ENCODE assay signal across 16 cellular contexts in the genomic region with DNA sequence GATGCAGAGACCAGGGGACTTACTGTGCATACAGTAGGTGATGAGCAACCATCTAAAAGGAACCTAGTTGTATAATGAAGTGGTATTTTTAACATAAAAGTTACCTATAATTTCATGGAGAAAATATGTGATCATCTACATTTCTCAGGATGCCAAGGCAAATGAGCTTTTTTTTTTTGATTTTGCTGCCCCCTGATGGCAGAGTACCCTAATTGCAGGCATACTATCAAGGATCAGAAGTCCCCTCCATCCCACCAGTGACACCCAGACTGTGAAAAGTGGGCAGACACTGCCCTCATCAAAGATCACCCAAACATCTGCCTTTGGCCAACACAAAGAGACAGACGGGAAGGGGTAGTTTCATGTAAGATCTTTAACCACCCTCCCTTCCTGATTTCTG. TPM values are rescaled to one million over a fixed set of nuclear protein-coding genes. Genes with fewer than 3 reads are reported as not detected.
DNase-seq lines count a peak whose midpoint lies in the region; ATAC-seq and TF ChIP-seq lines count a peak whose summit lies in the region.
"Had no signal": no experiment of that assay in that cellular context is flagged by ENCODE, and none has a peak within 500 bp of the region (broad histone marks: within the 10 kb centered on the region; RNA-seq: fewer than 3 reads in every experiment).

No MANE protein-coding gene starts in this region.

- WGBS in heart left ventricle, 4 donors, result 100% methylated on average over 1 of the region's 1 CpG
- 82% methylated on average over 1 of the region's 1 CpG; no CpG with 5 or more reads in 1 of the 2 donors for WGBS in transverse colon (ENCODE audit: low coverage in 1 of 2), 2 donors

- H3K36me3 ChIP-seq in heart left ventricle (no peaks in the 10 kb centered on the region), right atrium auricular region (no peaks in the 10 kb centered on the region), WERI-Rb-1 (no peaks in the 10 kb centered on the region), transverse colon (no peaks in the 10 kb centered on the region)
- H3K36me3 ChIP-seq: SJCRH30 had no signal

- TF ChIP-seq CTCF in heart left ventricle (IDR thresholded peaks at IDR 0.05) (peak in 7 of 12 donors; percentile 19 to 34 (median 28)), right atrium auricular region (IDR thresholded peaks at IDR 0.05) (peak in 1 of 2 donors; percentile 37), WERI-Rb-1 (IDR thresholded peaks at IDR 0.05; ENCODE audit: low read depth, low read length) (peak; percentile 42), fibroblast of the aortic adventitia (IDR thresholded peaks at IDR 0.05; ENCODE audit: insufficient read depth, low read length) (peak; percentile 58), transverse colon (IDR thresholded peaks at IDR 0.05) (peak; percentile 10 to 54 (median 38))

- intact Hi-C loops in heart left ventricle (cut with DNase I) (no loop called here), transverse colon (cut with DNase I; ENCODE audit: low total_unique reads) (no loop called here)

- DNase-seq in heart left ventricle (no peak), right atrium auricular region (ENCODE audit: low spot score) (no peak), WERI-Rb-1 (no peak), fibroblast of the aortic adventitia (ENCODE audit: low read depth) (no peak), transverse colon (no peak), HUDEP-2 (lab: John Stamatoyannopoulos, UW; ENCODE audit: unreplicated experiment in 76 of 76) (no peak), hippocampal formation (lab: John Stamatoyannopoulos, UW) (no peak)
- no peak for DNase-seq in activated CD4-positive, alpha-beta T cell treated with anti-CD3 and anti-CD28 coated beads for 4 hours
- DNase-seq: ACHN; activated CD4-positive, alpha-beta T cell treated with anti-CD3 and anti-CD28 coated beads for 36 hours; dermis blood vessel endothelial cell; GDM1; mucosa of descending colon; NCI-H226; SJCRH30 had no signal

- H3K27me3 ChIP-seq in heart left ventricle (no peaks in the 10 kb centered on the region), right atrium auricular region (no peaks in the 10 kb centered on the region), WERI-Rb-1 (ENCODE audit: insufficient read depth, low read depth, severe bottlenecking) (no peaks in the 10 kb centered on the region), transverse colon (peaks cover 5% of the 10 kb centered on the region)

- no peak for TF ChIP-seq EP300 in transverse colon (IDR thresholded peaks at IDR 0.05; ENCODE audit: low read depth)

- in situ Hi-C loops in transverse colon (cut with MboI; ENCODE audit: low pct_ligation_motif_present in 1 of 4, low pct_unique_long_range_greater_than_20kb in 1 of 4, low sequenced_read_pairs in 3 of 4), result loop anchor here in 1 of 4 donors (25.0 kb wide), 1 partner anchor 244 kb away; no protein-coding TSS in a partner anchor

- TF ChIP-seq POLR2A in heart left ventricle (IDR thresholded peaks at IDR 0.05), result no peak
- TF ChIP-seq POLR2A in transverse colon (IDR thresholded peaks at IDR 0.05), result no peak

- H3K4me3 ChIP-seq in heart left ventricle (no peak overlapping the region), right atrium auricular region (no peak overlapping the region), WERI-Rb-1 (ENCODE audit: low read depth, low read length) (no peak overlapping the region), fibroblast of the aortic adventitia (ENCODE audit: low read depth, low read length) (no peak overlapping the region), transverse colon (no peak overlapping the region)
- H3K4me3 ChIP-seq: mucosa of descending colon, SJCRH30, skin epidermis had no signal

- H3K27ac ChIP-seq in heart left ventricle, result peak overlapping the region in 1 of 12 donors; percentile 84
- H3K27ac ChIP-seq in right atrium auricular region, result no peak overlapping the region
- H3K27ac ChIP-seq in WERI-Rb-1, result no peak overlapping the region
- no peak overlapping the region for H3K27ac ChIP-seq in transverse colon
- H3K27ac ChIP-seq: SJCRH30 had no signal

- peaks cover 0 to 12% (median 0%) of the 10 kb centered on the region in 12 donors for H3K4me1 ChIP-seq in heart left ventricle
- H3K4me1 ChIP-seq in right atrium auricular region, result no peaks in the 10 kb centered on the region
- H3K4me1 ChIP-seq in transverse colon, result no peaks in the 10 kb centered on the region
- H3K4me1 ChIP-seq: SJCRH30 had no signal

- H3K9me3 ChIP-seq in heart left ventricle (peaks cover 0 to 14% (median 5%) of the 10 kb centered on the region in 12 donors), right atrium auricular region (peaks cover 4 to 14% of the 10 kb centered on the region in 2 donors), WERI-Rb-1 (ENCODE audit: severe bottlenecking) (peaks cover 11% of the 10 kb centered on the region), transverse colon (peaks cover 6 to 8% of the 10 kb centered on the region in 2 donors)
- H3K9me3 ChIP-seq: SJCRH30 had no signal

- ATAC-seq in heart left ventricle, result no peak
- ATAC-seq: activated CD4-positive, alpha-beta T cell treated with anti-CD3 and anti-CD28 coated beads for 36 hours had no signal

RNA-seq across cellular contexts. Expression of gene ABLIM2, which starts 9.6 kb away (rescaled TPM):
- 10 to 100 TPM; 14.3 to 25.8 (median 18.4) TPM for total RNA-seq in heart left ventricle
- 10 to 100 TPM; 11.1 to 27.9 TPM for polyA plus RNA-seq in heart left ventricle
- total RNA-seq in right atrium auricular region, result 10 to 100 TPM in 1 of 2 donors, 1 to 10 TPM in 1; 5.7 to 11.2 TPM
- under 0.01 TPM in 1 of 2 replicates, not detected in the other for total RNA-seq in fibroblast of the aortic adventitia (ENCODE audit: low replicate concordance)
- total RNA-seq in transverse colon, result 10 to 100 TPM in 3 of 4 donors, 1 to 10 TPM in 1; 3.2 to 58.4 (median 14.2) TPM

RNA-seq across cellular contexts. Expression of gene SH3TC1, which starts 30.9 kb away (rescaled TPM):
- total RNA-seq in heart left ventricle (10 to 100 TPM in 6 of 9 donors, 1 to 10 TPM in 3; 6.0 to 45.9 (median 11.5) TPM), right atrium auricular region (10 to 100 TPM in 1 of 2 donors, 1 to 10 TPM in 1; 8.9 to 13.9 TPM), fibroblast of the aortic adventitia (ENCODE audit: low replicate concordance) (0.41 and 1.5 TPM in 2 replicates), transverse colon (10 to 100 TPM; 15.0 to 78.6 (median 41.4) TPM)
- polyA plus RNA-seq in heart left ventricle, result 1 to 10 TPM; 5.8 to 8.1 TPM
